13 cellular contexts compared by ENCODE assay signal in the genomic region with DNA sequence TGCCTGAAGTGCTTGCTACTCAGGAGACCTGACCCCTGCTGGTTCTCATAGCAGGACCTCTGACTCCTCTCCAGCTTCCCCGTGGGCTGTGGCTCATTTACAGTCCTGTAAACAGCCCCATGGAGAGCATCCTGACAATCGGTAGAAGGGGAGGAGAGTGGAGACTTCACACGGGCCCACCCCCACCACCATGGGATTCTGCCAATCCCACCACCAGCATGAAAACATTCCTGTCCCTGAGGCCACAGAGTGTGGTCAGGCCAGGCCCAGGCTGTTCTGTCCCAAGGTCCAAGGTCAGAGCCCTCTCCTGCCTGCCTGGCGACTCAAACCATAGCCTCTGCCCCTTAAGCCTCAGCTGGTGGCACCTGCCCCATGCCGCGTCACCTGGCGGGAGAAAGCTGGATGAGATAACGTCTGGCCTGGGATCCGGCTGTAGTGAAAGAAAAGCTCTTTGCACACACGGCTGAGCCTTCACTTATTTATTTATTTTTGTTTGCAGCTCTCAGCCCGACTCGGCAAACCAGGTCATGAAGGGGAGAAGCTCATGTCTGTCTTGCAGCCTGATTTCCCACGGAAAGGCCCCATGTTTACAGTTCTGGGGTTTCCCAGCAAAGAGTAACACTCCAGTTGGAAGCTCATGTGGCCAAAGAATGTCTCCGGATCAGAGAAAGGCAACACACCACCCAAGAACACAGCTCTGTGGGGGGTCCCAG.
DNase-seq lines count a peak whose midpoint lies in the region; ATAC-seq and TF ChIP-seq lines count a peak whose summit lies in the region.
"Had no signal": no experiment of that assay in that cellular context is flagged by ENCODE, and none has a peak within 500 bp of the region (broad histone marks: within the 10 kb centered on the region; RNA-seq: fewer than 3 reads in every experiment).

No MANE protein-coding gene starts in this region.

- ATAC-seq in GM23338 (peak; percentile 39), PC-3 (no peak), GM21381 (IDR thresholded peaks at IDR 0.05; ENCODE audit: unreplicated experiment) (no peak), GM19455 (IDR thresholded peaks at IDR 0.05; ENCODE audit: unreplicated experiment) (no peak)
- ATAC-seq: activated naive CD4-positive, alpha-beta T cell treated with anti-CD3 and anti-CD28 coated beads, Interleukin-2, amount 50 U/mL, for 72 hours; stimulated activated naive CD8-positive, alpha-beta T cell treated with anti-CD3 and anti-CD28 coated beads, Interleukin-15, amount 100 ng/mL, for 72 hours had no signal

- no peaks in the 10 kb centered on the region for H3K36me3 ChIP-seq in GM23338 (ENCODE audit: insufficient read depth)
- no peaks in the 10 kb centered on the region for H3K36me3 ChIP-seq in PC-3 (ENCODE audit: low read depth, low read length)
- H3K36me3 ChIP-seq in hepatocyte (replicated peaks; ENCODE audit: insufficient read depth, low read depth) = no peaks in the 10 kb centered on the region

- no peak overlapping the region for H3K9ac ChIP-seq in PC-3 (ENCODE audit: low read length)

- TF ChIP-seq CTCF in GM23338 (conservative IDR thresholded peaks at IDR 0.05; ENCODE audit: low read depth in 2 of 2) (no peak), PC-3 (conservative IDR thresholded peaks at IDR 0.05; ENCODE audit: low read depth, low read length) (peak; percentile 41; the same call in 1 of the 2 replicates), hepatocyte (IDR thresholded peaks at IDR 0.05; ENCODE audit: poor library complexity) (no peak)

- no TSS peak for BruUV-seq in PC-3 (replicated peaks; lab: Mats Ljungman, UMichigan)

- WGBS in hepatocyte (ENCODE audit: low lambda C conversion rate, missing lambda C conversion rate) = 33% methylated on average over 14 of the region's 14 CpGs

- H3K27ac ChIP-seq in GM23338 (ENCODE audit: low read depth) (no peak overlapping the region), PC-3 (ENCODE audit: low read length) (no peak overlapping the region), hepatocyte (peak overlapping the region; percentile 69)

- H3K9me3 ChIP-seq in PC-3 (ENCODE audit: low read length) (no peaks in the 10 kb centered on the region), hepatocyte (ENCODE audit: low read depth) (no peaks in the 10 kb centered on the region)

- H3K4me2 ChIP-seq in GM23338 (no peak overlapping the region), PC-3 (ENCODE audit: low read length) (no peak overlapping the region), hepatocyte (no peak overlapping the region)

- POLR2A ChIA-PET in PC-3 (lab: Charles Lee; ENCODE audit: unreplicated experiment) = no interaction called here

- CTCF ChIA-PET in PC-3 (lab: Charles Lee) = interaction anchor here (0.6 kb wide), 2 partner anchors 196 to 226 kb away, joined by 3 to 13 read pairs; no protein-coding TSS in a partner anchor

- no peak overlapping the region for H3K27ac Mint-ChIP-seq in GM23338
- H3K27ac Mint-ChIP-seq: activated naive CD4-positive, alpha-beta T cell treated with anti-CD3 and anti-CD28 coated beads, Interleukin-2, amount 50 U/mL, for 72 hours; T-helper 1 cell treated with Interleukin-12 subunit alpha and Interleukin-12 subunit beta and Interleukin-4 antibody, amounts not matched to agents 30 μg/mL and 1 μg/mL, for 36 hours had no signal

- H3K4me3 Mint-ChIP-seq in GM23338 = no peak overlapping the region
- H3K4me3 Mint-ChIP-seq: stimulated activated naive CD8-positive, alpha-beta T cell treated with anti-CD3 and anti-CD28 coated beads, Interleukin-15, amount 100 ng/mL, for 72 hours; T-helper 1 cell treated with Interleukin-12 subunit alpha and Interleukin-12 subunit beta and Interleukin-4 antibody, amounts not matched to agents 30 μg/mL and 1 μg/mL, for 36 hours had no signal

- no peaks in the 10 kb centered on the region for H3K9me2 ChIP-seq in GM23338 (ENCODE audit: insufficient read depth)
- no peaks in the 10 kb centered on the region for H3K9me2 ChIP-seq in PC-3 (replicated peaks; ENCODE audit: low read length)
- H3K9me2 ChIP-seq in hepatocyte (replicated peaks; ENCODE audit: insufficient read depth) = no peaks in the 10 kb centered on the region

- intact Hi-C loops in PC-3 (cut with micrococcal nuclease) = no loop called here

- H3F3A ChIP-seq in GM23338 (replicated peaks; ENCODE audit: low read depth) = no peaks in the 10 kb centered on the region
- H3F3A ChIP-seq in PC-3 (ENCODE audit: low read length, unreplicated experiment) = no peaks in the 10 kb centered on the region

- no peaks in the 10 kb centered on the region for H3K9me3 Mint-ChIP-seq in GM23338
- H3K9me3 Mint-ChIP-seq: activated naive CD4-positive, alpha-beta T cell treated with anti-CD3 and anti-CD28 coated beads, Interleukin-2, amount 50 U/mL, for 72 hours; stimulated activated naive CD8-positive, alpha-beta T cell treated with anti-CD3 and anti-CD28 coated beads, Interleukin-15, amount 100 ng/mL, for 72 hours; T-helper 1 cell treated with Interleukin-12 subunit alpha and Interleukin-12 subunit beta and Interleukin-4 antibody, amounts not matched to agents 30 μg/mL and 1 μg/mL, for 36 hours had no signal

- H3K4me1 ChIP-seq in GM23338 (ENCODE audit: insufficient read depth) (no peaks in the 10 kb centered on the region), PC-3 (ENCODE audit: insufficient read depth, low read length) (peaks cover 20% of the 10 kb centered on the region), hepatocyte (ENCODE audit: insufficient read depth) (peaks cover 45% of the 10 kb centered on the region)

- H3K36me3 Mint-ChIP-seq in GM23338 (ENCODE audit: low read depth) = no peaks in the 10 kb centered on the region
- H3K36me3 Mint-ChIP-seq: activated naive CD4-positive, alpha-beta T cell treated with anti-CD3 and anti-CD28 coated beads, Interleukin-2, amount 50 U/mL, for 72 hours had no signal

- H3K4me1 Mint-ChIP-seq in GM23338 = peaks cover 14% of the 10 kb centered on the region
- H3K4me1 Mint-ChIP-seq: stimulated activated naive CD8-positive, alpha-beta T cell treated with anti-CD3 and anti-CD28 coated beads, Interleukin-15, amount 100 ng/mL, for 72 hours had no signal

- H3K27me3 Mint-ChIP-seq in GM23338 (ENCODE audit: insufficient read depth, low read depth, poor library complexity) = peaks cover 2% of the 10 kb centered on the region
- H3K27me3 Mint-ChIP-seq: stimulated activated naive CD8-positive, alpha-beta T cell treated with anti-CD3 and anti-CD28 coated beads, Interleukin-15, amount 100 ng/mL, for 72 hours had no signal

- no peaks in the 10 kb centered on the region for H4K20me1 ChIP-seq in GM23338 (replicated peaks; ENCODE audit: insufficient read depth)
- no peaks in the 10 kb centered on the region for H4K20me1 ChIP-seq in PC-3 (ENCODE audit: low read length)
- no peaks in the 10 kb centered on the region for H4K20me1 ChIP-seq in hepatocyte (ENCODE audit: insufficient read depth, poor library complexity, severe bottlenecking)

- DNase-seq in GM23338 (ENCODE audit: low spot score) (no peak), PC-3 (no peak), hepatocyte (ENCODE audit: low spot score) (peak; percentile 79), renal cortical epithelial cell (ENCODE audit: low read depth) (peak; percentile 52), mucosa of gallbladder (ENCODE audit: low spot score) (no peak), SIG-M5 treated with dmso at 0.1 percent for 504 hours (lab: John Stamatoyannopoulos, UW; ENCODE audit: unreplicated experiment) (no peak)
- DNase-seq: NCI-H1105 treated with DMSO at 0.1 percent for 48 hours; stimulated activated naive CD8-positive, alpha-beta T cell treated with anti-CD3 and anti-CD28 coated beads, Interleukin-15, amount 100 ng/mL, for 72 hours had no signal

- H2AFZ ChIP-seq in GM23338 = no peak overlapping the region
- no peak overlapping the region for H2AFZ ChIP-seq in PC-3 (ENCODE audit: low read length)
- H2AFZ ChIP-seq in hepatocyte = no peak overlapping the region

- H3K4me3 ChIP-seq in GM23338 (no peak overlapping the region), PC-3 (ENCODE audit: low read length) (no peak overlapping the region), hepatocyte (no peak overlapping the region)
- H3K4me3 ChIP-seq: skin epidermis had no signal

- H3K79me2 ChIP-seq in GM23338 (replicated peaks; ENCODE audit: insufficient read depth) (no peaks in the 10 kb centered on the region), PC-3 (ENCODE audit: low read length) (no peaks in the 10 kb centered on the region), hepatocyte (no peaks in the 10 kb centered on the region)

- no peaks in the 10 kb centered on the region for H3K27me3 ChIP-seq in GM23338 (ENCODE audit: insufficient read depth)
- H3K27me3 ChIP-seq in PC-3 (ENCODE audit: low read length) = no peaks in the 10 kb centered on the region
- no peaks in the 10 kb centered on the region for H3K27me3 ChIP-seq in hepatocyte

TF ChIP-seq in GM23338, 12 proteins besides CTCF, POLR2A, EP300 and RAD21 (continues in another document):
- TF ChIP-seq, protein P1, sequence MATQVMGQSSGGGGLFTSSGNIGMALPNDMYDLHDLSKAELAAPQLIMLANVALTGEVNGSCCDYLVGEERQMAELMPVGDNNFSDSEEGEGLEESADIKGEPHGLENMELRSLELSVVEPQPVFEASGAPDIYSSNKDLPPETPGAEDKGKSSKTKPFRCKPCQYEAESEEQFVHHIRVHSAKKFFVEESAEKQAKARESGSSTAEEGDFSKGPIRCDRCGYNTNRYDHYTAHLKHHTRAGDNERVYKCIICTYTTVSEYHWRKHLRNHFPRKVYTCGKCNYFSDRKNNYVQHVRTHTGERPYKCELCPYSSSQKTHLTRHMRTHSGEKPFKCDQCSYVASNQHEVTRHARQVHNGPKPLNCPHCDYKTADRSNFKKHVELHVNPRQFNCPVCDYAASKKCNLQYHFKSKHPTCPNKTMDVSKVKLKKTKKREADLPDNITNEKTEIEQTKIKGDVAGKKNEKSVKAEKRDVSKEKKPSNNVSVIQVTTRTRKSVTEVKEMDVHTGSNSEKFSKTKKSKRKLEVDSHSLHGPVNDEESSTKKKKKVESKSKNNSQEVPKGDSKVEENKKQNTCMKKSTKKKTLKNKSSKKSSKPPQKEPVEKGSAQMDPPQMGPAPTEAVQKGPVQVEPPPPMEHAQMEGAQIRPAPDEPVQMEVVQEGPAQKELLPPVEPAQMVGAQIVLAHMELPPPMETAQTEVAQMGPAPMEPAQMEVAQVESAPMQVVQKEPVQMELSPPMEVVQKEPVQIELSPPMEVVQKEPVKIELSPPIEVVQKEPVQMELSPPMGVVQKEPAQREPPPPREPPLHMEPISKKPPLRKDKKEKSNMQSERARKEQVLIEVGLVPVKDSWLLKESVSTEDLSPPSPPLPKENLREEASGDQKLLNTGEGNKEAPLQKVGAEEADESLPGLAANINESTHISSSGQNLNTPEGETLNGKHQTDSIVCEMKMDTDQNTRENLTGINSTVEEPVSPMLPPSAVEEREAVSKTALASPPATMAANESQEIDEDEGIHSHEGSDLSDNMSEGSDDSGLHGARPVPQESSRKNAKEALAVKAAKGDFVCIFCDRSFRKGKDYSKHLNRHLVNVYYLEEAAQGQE (IDR thresholded peaks at IDR 0.05; ENCODE audit: unreplicated experiment) = no peak
- TF ChIP-seq STAT1 (IDR thresholded peaks at IDR 0.05; ENCODE audit: unreplicated experiment) (no peak), EZH2 (IDR thresholded peaks at IDR 0.05; ENCODE audit: low read depth, unreplicated experiment) (no peak)

Comparison
In these comparisons a context has a peak if more than half of its experiments do, and no peak if none do; other contexts are left out.
1. DNase-seq: peak in hepatocyte (single experiment) and renal cortical epithelial cell (single experiment); none in GM23338 (single experiment), PC-3 (single experiment), mucosa of gallbladder (single experiment) and SIG-M5 treated with dmso at 0.1 percent for 504 hours (single experiment).